In genomic region chr2:78814331-78814986, GRCh38 we compare ENCODE assay signal across 20 cellular contexts.
"Had no signal": no experiment of that assay in that cellular context is flagged by ENCODE, and none has a peak within 500 bp of the region (broad histone marks: within the 10 kb centered on the region; RNA-seq: fewer than 3 reads in every experiment).

No MANE protein-coding gene starts in this region.

- ATAC-seq: esophagus mucosa; heart left ventricle; natural killer cell; right cardiac atrium; stimulated activated memory B cell treated with anti-CD40 and anti-IgM and Interleukin-4, amounts not matched to agents 10 μg/mL and 1 μg/mL and 100 μg/mL, for 72 hours had no signal

- H3K36me3 ChIP-seq: colonic mucosa, gastrocnemius medialis, heart left ventricle, prostate gland, sigmoid colon, thoracic aorta, tibial nerve had no signal

- DNase-seq: colonic mucosa; effector CD8-positive, alpha-beta T cell; endodermal cell; foreskin fibroblast; heart left ventricle; natural killer cell; right cardiac atrium; sigmoid colon; stimulated activated CD4-positive, alpha-beta T cell treated with anti-CD3 and anti-CD28 coated beads, Interleukin-2, amount 100 ng/mL, for 24 hours; stimulated activated CD4-positive, alpha-beta T cell treated with anti-CD3 and anti-CD28 coated beads, Interleukin-4, amount 100 ng/mL, for 4 hours had no signal

- H2AFZ ChIP-seq: hepatocyte had no signal

- FAIRE-seq: islet of Langerhans had no signal

- H3K27ac ChIP-seq: colonic mucosa, epithelial cell of prostate, heart left ventricle, hepatocyte, prostate gland, sigmoid colon, thoracic aorta, tibial nerve had no signal

- H3K4me3 ChIP-seq: colonic mucosa, gastrocnemius medialis, heart left ventricle, hepatocyte, lung, prostate gland, sigmoid colon, thoracic aorta, tibial nerve had no signal

- H3K4me2 ChIP-seq: hepatocyte had no signal

- H3K79me2 ChIP-seq: hepatocyte had no signal

- H3K9me3 ChIP-seq: colonic mucosa, gastrocnemius medialis, heart left ventricle, prostate gland, sigmoid colon, thoracic aorta, tibial nerve had no signal

- H3K27me3 ChIP-seq: colonic mucosa, gastrocnemius medialis, heart left ventricle, hepatocyte, sigmoid colon, tibial nerve had no signal

- H3K4me1 ChIP-seq: colonic mucosa, gastrocnemius medialis, heart left ventricle, prostate gland, sigmoid colon, tibial nerve had no signal
